11 cellular contexts compared by ENCODE assay signal in genomic region chr10:97185326-97186058, GRCh38. TPM values are rescaled to one million over a fixed set of nuclear protein-coding genes. Genes with fewer than 3 reads are reported as not detected.
DNase-seq lines count a peak whose midpoint lies in the region; ATAC-seq and TF ChIP-seq lines count a peak whose summit lies in the region.
"Had no signal": no experiment of that assay in that cellular context is flagged by ENCODE, and none has a peak within 500 bp of the region (broad histone marks: within the 10 kb centered on the region; RNA-seq: fewer than 3 reads in every experiment).

SLIT1 (minus strand) TSS chr10:97185959; CDS start chr10:97185674, 285 bp downstream.

- H3K27me3 Mint-ChIP-seq in immature natural killer cell (ENCODE audit: low read depth in 3 of 3): peaks cover 16 to 22% (median 18%) of the 10 kb centered on the region in 3 donors

- H3K36me3 ChIP-seq in HUES6 (ENCODE audit: control insufficient read depth, insufficient read depth, low read length) (no peaks in the 10 kb centered on the region), cardiac muscle cell (no peaks in the 10 kb centered on the region), sigmoid colon (no peaks in the 10 kb centered on the region)
- H3K36me3 ChIP-seq: adrenal gland had no signal

- H3K27me3 ChIP-seq in HUES6 (ENCODE audit: control insufficient read depth, insufficient read depth, low read length) (peaks cover 93% of the 10 kb centered on the region), cardiac muscle cell (peaks cover 69% of the 10 kb centered on the region), sigmoid colon (peaks cover 19 to 50% (median 27%) of the 10 kb centered on the region in 3 donors)

- intact Hi-C loops in sigmoid colon (cut with DNase I): no loop called here

- WGBS in sigmoid colon, 2 donors: 1% methylated on average over 74 of the region's 74 CpGs

- H3K4me1 ChIP-seq in HUES6 (ENCODE audit: control insufficient read depth, insufficient read depth, low read length) (peaks cover 22% of the 10 kb centered on the region; the same call in 1 of the 2 replicates), cardiac muscle cell (ENCODE audit: low read depth) (peaks cover 6% of the 10 kb centered on the region), sigmoid colon (peaks cover 0 to 12% (median 10%) of the 10 kb centered on the region in 4 donors)

- no peak for ATAC-seq in HG03196 (IDR thresholded peaks at IDR 0.05; ENCODE audit: unreplicated experiment)
- no peak for ATAC-seq in HG02759 (IDR thresholded peaks at IDR 0.05; ENCODE audit: unreplicated experiment)

- peak within 1 kb of the TSS; percentile 80 for H3K4me3 ChIP-seq in HUES6 (ENCODE audit: low read depth, low read length)
- peak within 1 kb of the TSS; percentile 45 for H3K4me3 ChIP-seq in cardiac muscle cell
- peak within 1 kb of the TSS in 3 of 4 donors; percentile 9 to 34 (median 15) for H3K4me3 ChIP-seq in sigmoid colon
- H3K4me3 ChIP-seq: adrenal gland had no signal

- no peak for TF ChIP-seq EP300 in sigmoid colon (IDR thresholded peaks at IDR 0.05)

- no peak within 1 kb of the TSS for H3K27ac Mint-ChIP-seq in immature natural killer cell

- H3K36me3 Mint-ChIP-seq in immature natural killer cell: no peaks in the 10 kb centered on the region

- no peak within 1 kb of the TSS for H3K27ac ChIP-seq in HUES6 (ENCODE audit: low read depth, low read length)
- H3K27ac ChIP-seq in cardiac muscle cell: no peak within 1 kb of the TSS
- H3K27ac ChIP-seq in sigmoid colon: no peak within 1 kb of the TSS
- H3K27ac ChIP-seq: adrenal gland had no signal

- TF ChIP-seq POLR2A in sigmoid colon (IDR thresholded peaks at IDR 0.05): no peak

- H3K9me3 ChIP-seq in HUES6 (ENCODE audit: control insufficient read depth, insufficient read depth, low read depth, low read length) (no peaks in the 10 kb centered on the region), cardiac muscle cell (ENCODE audit: low read depth) (no peaks in the 10 kb centered on the region), sigmoid colon (no peaks in the 10 kb centered on the region)
- H3K9me3 ChIP-seq: adrenal gland had no signal

- peaks cover 2 to 27% of the 10 kb centered on the region in 2 donors for H3K4me1 Mint-ChIP-seq in immature natural killer cell

- no peak within 1 kb of the TSS for H3K4me3 Mint-ChIP-seq in immature natural killer cell

- no peaks in the 10 kb centered on the region for H3K9me3 Mint-ChIP-seq in immature natural killer cell

- H3K9ac ChIP-seq in HUES6 (ENCODE audit: low read length): no peak within 1 kb of the TSS

- TF ChIP-seq CTCF in cardiac muscle cell (IDR thresholded peaks at IDR 0.05; ENCODE audit: low read depth, low read length) (no peak), sigmoid colon (IDR thresholded peaks at IDR 0.05) (no peak)

- DNase-seq in NCI-H82 (lab: John Stamatoyannopoulos, UW): peak; percentile 82
- DNase-seq in cardiac muscle cell (ENCODE audit: low read depth in 1 of 2, low spot score in 1 of 2): peak in 1 of 2 donors; percentile 68
- DNase-seq in sigmoid colon: no peak
- no peak for DNase-seq in NAMALWA (ENCODE audit: low spot score)
- no peak for DNase-seq in immature natural killer cell
- DNase-seq: adrenal gland; stimulated activated naive CD4-positive, alpha-beta T cell had no signal

RNA-seq across cellular contexts. Expression of gene SLIT1, which starts in this region (rescaled TPM):
- total RNA-seq in cardiac muscle cell: 2.4 and 11.0 TPM in 2 replicates
- polyA plus RNA-seq in cardiac muscle cell: 3.3 and 5.6 TPM in 2 replicates
- 1 to 10 TPM in 1 of 4 donors, under 1 TPM in 3; 0.33 to 1.4 (median 0.70) TPM for total RNA-seq in sigmoid colon
- under 1 TPM in 2 of 3 donors, not detected in 1; under 0.01 to 0.48 TPM for polyA plus RNA-seq in sigmoid colon
- under 1 TPM in 2 of 3 donors, not detected in 1; 0.07 to 0.36 TPM for polyA plus RNA-seq in immature natural killer cell
- total RNA-seq: lung microvascular endothelial cell had no signal

Comparison
In these comparisons a context has a peak if more than half of its experiments do, and no peak if none do; other contexts are left out.
1. H3K4me3 ChIP-seq: peak in every context shown above with its lines; median percentile 80 in HUES6; 45 in cardiac muscle cell; 15 in sigmoid colon.